ENCODE assay signal across 8 cellular contexts in the genomic region with DNA sequence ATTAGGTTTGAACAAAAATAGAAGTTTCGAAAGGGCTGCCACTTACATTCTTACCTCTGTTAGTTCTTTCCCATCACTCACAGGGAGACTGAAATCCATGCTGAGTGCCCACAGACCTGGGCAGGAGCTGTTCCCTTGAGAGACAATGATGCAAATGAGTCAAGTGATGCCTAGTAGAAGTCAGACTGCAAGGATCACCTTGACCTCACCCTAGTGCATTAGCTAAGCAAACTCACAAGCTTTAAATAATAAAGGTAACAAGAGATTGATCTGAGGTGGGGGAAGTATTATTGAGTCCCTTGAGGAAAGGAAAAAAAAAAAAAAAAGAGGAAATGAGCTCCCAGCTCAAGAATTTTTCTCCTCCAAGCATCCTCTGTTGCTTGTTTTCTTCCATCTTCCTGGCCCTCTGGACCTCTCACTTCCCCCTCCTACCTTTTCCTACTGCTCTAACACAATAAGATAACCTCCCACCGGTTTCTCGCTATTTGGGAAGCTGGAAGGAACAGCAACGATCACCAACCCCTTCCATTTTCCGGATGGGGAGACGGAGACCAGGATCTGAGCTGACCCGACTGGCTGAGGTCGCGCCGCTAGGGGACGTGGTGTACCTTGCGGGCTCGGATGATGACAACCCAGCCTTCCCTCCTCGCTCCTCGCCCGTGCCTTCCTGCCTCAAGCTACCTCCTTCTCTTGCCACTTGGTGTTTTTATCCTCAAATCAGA. TPM values are rescaled to one million over a fixed set of nuclear protein-coding genes. Genes with fewer than 3 reads are reported as not detected.
DNase-seq lines count a peak whose midpoint lies in the region; ATAC-seq and TF ChIP-seq lines count a peak whose summit lies in the region.

No MANE protein-coding gene starts in this region.

- CTCF ChIA-PET in A673 (lab: Charles Lee) = interaction anchor here (0.6 to 1.7 kb wide), 3 partner anchors 59 to 564 kb away, joined by 4 read pairs; no protein-coding TSS in a partner anchor

- intact Hi-C loops in A673 (cut with micrococcal nuclease; ENCODE audit: unreplicated experiment) (loop anchor here (2.0 to 5.0 kb wide), 4 partner anchors 57 to 395 kb away; no protein-coding TSS in a partner anchor), testis (cut with DNase I; ENCODE audit: low total_unique reads) (loop anchor here (10.0 kb wide), 1 partner anchor 381 kb away; no protein-coding TSS in a partner anchor)

- ATAC-seq in GM19452 (IDR thresholded peaks at IDR 0.05; ENCODE audit: unreplicated experiment) (no peak), GM21529 (IDR thresholded peaks at IDR 0.05; ENCODE audit: unreplicated experiment) (no peak), HG02840 (IDR thresholded peaks at IDR 0.05; ENCODE audit: low FRiP score, unreplicated experiment) (no peak)

- no TSS peak for BruUV-seq in A673 (replicated peaks; lab: Mats Ljungman, UMichigan)

- H3K4me1 ChIP-seq in A673 (ENCODE audit: insufficient read depth, low read length, poor library complexity, severe bottlenecking) (peaks cover 30% of the 10 kb centered on the region), testis (peaks cover 26% of the 10 kb centered on the region)

- H3K27me3 ChIP-seq in A673 (replicated peaks; ENCODE audit: insufficient read depth, low read depth, low read length, poor library complexity) = no peaks in the 10 kb centered on the region
- H3K27me3 ChIP-seq in testis = no peaks in the 10 kb centered on the region

- TF ChIP-seq CTCF in A673 (conservative IDR thresholded peaks at IDR 0.05; ENCODE audit: low read depth, low read length) (peak; percentile 79), cardiac fibroblast (IDR thresholded peaks at IDR 0.05; ENCODE audit: low read depth, low read length) (peak; percentile 88), testis (IDR thresholded peaks at IDR 0.05) (peak; percentile 40 to 70 (median 64))

- H3K27ac ChIP-seq in A673 (ENCODE audit: low read depth, low read length, poor library complexity, severe bottlenecking) (no peak overlapping the region), testis (peak overlapping the region; percentile 88 to 95)

- TF ChIP-seq POLR2A in testis (IDR thresholded peaks at IDR 0.05) = no peak

- H3K36me3 ChIP-seq in A673 (ENCODE audit: insufficient read depth, low read length, poor library complexity, severe bottlenecking) (no peaks in the 10 kb centered on the region), testis (ENCODE audit: low read depth, missing control alignments) (no peaks in the 10 kb centered on the region)

- DNase-seq in A673 (ENCODE audit: low spot score) = peak; percentile 75
- DNase-seq in HK-2 (ENCODE audit: unreplicated experiment) = peak; percentile 71
- peak; percentile 60 to 69 for DNase-seq in cardiac fibroblast (ENCODE audit: low read depth in 2 of 2)
- peak; percentile 70 for DNase-seq in kidney tubule cell (ENCODE audit: low spot score)
- DNase-seq in testis = peak; percentile 87

- POLR2A ChIA-PET in A673 (lab: Charles Lee; ENCODE audit: low non-redundant PET) = no interaction called here

- H3K4me3 ChIP-seq in A673 (ENCODE audit: low read depth, low read length, poor library complexity, severe bottlenecking) (peak overlapping the region; percentile 87), cardiac fibroblast (replicated peaks in 1 of 2; ENCODE audit: low read depth in 2 of 2, low read length in 2 of 2) (peak overlapping the region; percentile 70 to 74), testis (peak overlapping the region; percentile 73 to 78)

- 4 to 5% methylated on average over 16 of the region's 16 CpGs for WGBS in testis, 2 donors

- no peaks in the 10 kb centered on the region for H3K9me3 ChIP-seq in A673 (ENCODE audit: low read depth, low read length, poor library complexity, severe bottlenecking)
- H3K9me3 ChIP-seq in testis = no peaks in the 10 kb centered on the region

RNA-seq across cellular contexts. Expression of a gene that starts 2.0 kb away (rescaled TPM):
- 28.3 and 29.0 TPM in 2 replicates for total RNA-seq in A673 (2021)
- 10 to 100 TPM; 19.5 to 23.9 TPM for total RNA-seq in testis
- polyA plus RNA-seq in testis (ENCODE audit: insufficient read depth, low read depth, low replicate concordance) = 13.1 TPM
